Comparison of ENCODE assay signal across 8 cellular contexts in the genomic region with DNA sequence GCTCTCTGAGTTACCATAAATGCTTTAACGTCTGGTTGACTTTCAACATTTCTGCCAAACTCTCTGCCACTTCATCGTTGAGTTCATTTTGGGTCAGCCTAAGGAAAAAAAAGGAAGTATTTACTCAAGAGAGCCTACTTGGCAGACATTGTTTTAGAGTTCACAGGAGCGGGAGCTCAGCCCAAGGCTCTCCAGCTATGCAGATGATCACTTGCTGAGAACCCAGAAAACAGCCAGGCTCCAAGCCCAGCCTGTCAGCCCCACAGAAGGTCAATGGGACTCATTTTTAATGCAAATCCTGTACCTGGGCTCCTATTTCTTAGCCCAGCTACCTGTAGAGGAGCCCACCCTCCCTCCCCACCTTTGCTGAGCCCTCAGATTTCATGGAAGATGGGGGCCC. TPM values are rescaled to one million over a fixed set of nuclear protein-coding genes. Genes with fewer than 3 reads are reported as not detected.
A peak's percentile ranks its signal among the peaks of the same experiment; 100 is the strongest.
DNase-seq lines count a peak whose midpoint lies in the region; ATAC-seq lines count a peak whose summit lies in the region.

No MANE protein-coding gene starts in this region.

- H3K23ac ChIP-seq in mesenchymal stem cell (ENCODE audit: low read length in 2 of 2), result no peak overlapping the region

- H2AFZ ChIP-seq in mesenchymal stem cell (ENCODE audit: low read depth, low read length), result no peak overlapping the region

- intact Hi-C loops in aorta (cut with DNase I), result no loop called here

- H3K27ac ChIP-seq in mesenchymal stem cell (ENCODE audit: low read length, poor library complexity, severe bottlenecking) (no peak overlapping the region), aorta (ENCODE audit: low read depth in 1 of 2, low read length in 2 of 2) (peak overlapping the region in 1 of 2 donors; percentile 67)

- H3K4me3 ChIP-seq in mesenchymal stem cell (ENCODE audit: insufficient read depth in 1 of 2, low read depth in 1 of 2, low read length in 2 of 2), result no peak overlapping the region
- no peak overlapping the region for H3K4me3 ChIP-seq in aorta (ENCODE audit: low read length in 2 of 2)

- peak overlapping the region; percentile 36 for H3K9ac ChIP-seq in mesenchymal stem cell (ENCODE audit: low read length)

- no peaks in the 10 kb centered on the region for H3K27me3 ChIP-seq in mesenchymal stem cell (ENCODE audit: control insufficient read depth in 1 of 2, insufficient read depth in 1 of 2, low read length in 2 of 2)
- no peaks in the 10 kb centered on the region for H3K27me3 ChIP-seq in aorta (ENCODE audit: control insufficient read depth in 1 of 2, insufficient read depth in 2 of 2, low read length in 1 of 2)

- H3K27ac Mint-ChIP-seq in activated CD8-positive, alpha-beta memory T cell treated with anti-CD3 and anti-CD28 coated beads, Interleukin-2, amount 10 ng/mL, durations not matched to agents 7 days and 5 days, result no peak overlapping the region

- ATAC-seq in activated CD8-positive, alpha-beta memory T cell treated with anti-CD3 and anti-CD28 coated beads, Interleukin-2, amount 10 ng/mL, durations not matched to agents 7 days and 5 days, result no peak
- peak; percentile 86 for ATAC-seq in aorta (ENCODE audit: low FRiP score)
- no peak for ATAC-seq in HG02610 (IDR thresholded peaks at IDR 0.05; ENCODE audit: unreplicated experiment)

- no peak overlapping the region for H3K4me2 ChIP-seq in mesenchymal stem cell (ENCODE audit: low read length, poor library complexity, severe bottlenecking)

- no peak overlapping the region for H2BK12ac ChIP-seq in mesenchymal stem cell (ENCODE audit: low read length in 2 of 2)

- CTCF ChIA-PET in activated CD8-positive, alpha-beta memory T cell treated with anti-CD3 and anti-CD28 coated beads, Interleukin-2, amount 10 ng/mL, durations not matched to agents 7 days and 5 days (lab: Charles Lee), result no interaction called here

- H2AK5ac ChIP-seq in mesenchymal stem cell (ENCODE audit: low read length, severe bottlenecking), result no peak overlapping the region

- no peak overlapping the region for H3K18ac ChIP-seq in mesenchymal stem cell (ENCODE audit: low read depth in 1 of 2, low read length in 2 of 2)

- H3K36me3 ChIP-seq in mesenchymal stem cell (ENCODE audit: control insufficient read depth in 1 of 2, insufficient read depth in 2 of 2, low read depth in 1 of 2, low read length in 2 of 2), result peaks cover 16 to 88% of the 10 kb centered on the region in 2 experiments
- H3K36me3 ChIP-seq in aorta (ENCODE audit: control insufficient read depth in 1 of 2, insufficient read depth in 2 of 2, low read length in 1 of 2), result peaks cover 0 to 1% of the 10 kb centered on the region in 2 donors

- no peak overlapping the region for H4K91ac ChIP-seq in mesenchymal stem cell (ENCODE audit: low read length)

- H3K79me1 ChIP-seq in mesenchymal stem cell (replicated peaks; ENCODE audit: low read length, poor library complexity, severe bottlenecking), result no peaks in the 10 kb centered on the region

- H3K4me1 Mint-ChIP-seq in activated CD8-positive, alpha-beta memory T cell treated with anti-CD3 and anti-CD28 coated beads, Interleukin-2, amount 10 ng/mL, durations not matched to agents 7 days and 5 days, result peaks cover 9% of the 10 kb centered on the region

- WGBS in mesenchymal stem cell, result 59% methylated on average over 3 of the region's 3 CpGs
- WGBS in aorta, 2 donors, result 0 to 4% methylated on average over 3 of the region's 3 CpGs

- H4K8ac ChIP-seq in mesenchymal stem cell (ENCODE audit: low read length), result no peak overlapping the region

- H3K4ac ChIP-seq in mesenchymal stem cell (ENCODE audit: low read depth in 1 of 2, low read length in 2 of 2), result no peak overlapping the region

- H2BK15ac ChIP-seq in mesenchymal stem cell (ENCODE audit: low read depth, poor library complexity, severe bottlenecking), result no peak overlapping the region

- H3K36me3 Mint-ChIP-seq in activated CD8-positive, alpha-beta memory T cell treated with anti-CD3 and anti-CD28 coated beads, Interleukin-2, amount 10 ng/mL, durations not matched to agents 7 days and 5 days, result peaks cover 50% of the 10 kb centered on the region

- H3K4me1 ChIP-seq in mesenchymal stem cell (ENCODE audit: control insufficient read depth, insufficient read depth, low read depth, low read length), result peaks cover 2% of the 10 kb centered on the region
- H3K4me1 ChIP-seq in aorta (ENCODE audit: control insufficient read depth in 1 of 2, insufficient read depth in 2 of 2, low read length in 2 of 2), result peaks cover 2 to 6% of the 10 kb centered on the region in 2 donors

- no peak overlapping the region for H2BK5ac ChIP-seq in mesenchymal stem cell (ENCODE audit: low read depth, low read length, poor library complexity, severe bottlenecking)

- peak; percentile 4 for DNase-seq in activated CD8-positive, alpha-beta memory T cell treated with anti-CD3 and anti-CD28 coated beads, Interleukin-2, amount 10 ng/mL, durations not matched to agents 7 days and 5 days
- DNase-seq in activated CD8-positive, alpha-beta memory T cell treated with anti-CD3 and anti-CD28 coated beads, Interleukin-2, amount 50 U/mL, for 4 hours, result no peak
- DNase-seq in dedifferentiated amniotic fluid mesenchymal stem cell (ENCODE audit: extremely low spot score) (peak; percentile 54), mesenchymal stem cell (peak; percentile 6), aorta (peak; percentile 80 to 84), HuH-7.5 (ENCODE audit: low spot score) (no peak), NCI-H526 (lab: John Stamatoyannopoulos, UW) (no peak)

- no peaks in the 10 kb centered on the region for H3K27me3 Mint-ChIP-seq in activated CD8-positive, alpha-beta memory T cell treated with anti-CD3 and anti-CD28 coated beads, Interleukin-2, amount 10 ng/mL, durations not matched to agents 7 days and 5 days

- H3K9me3 ChIP-seq in mesenchymal stem cell (ENCODE audit: control insufficient read depth, low read length) (no peaks in the 10 kb centered on the region), aorta (ENCODE audit: control insufficient read depth, low read length) (no peaks in the 10 kb centered on the region)

- no peak overlapping the region for H3K4me3 Mint-ChIP-seq in activated CD8-positive, alpha-beta memory T cell treated with anti-CD3 and anti-CD28 coated beads, Interleukin-2, amount 10 ng/mL, durations not matched to agents 7 days and 5 days

- no peak overlapping the region for H2BK120ac ChIP-seq in mesenchymal stem cell (ENCODE audit: low read depth, low read length)

- H3K9me3 Mint-ChIP-seq in activated CD8-positive, alpha-beta memory T cell treated with anti-CD3 and anti-CD28 coated beads, Interleukin-2, amount 10 ng/mL, durations not matched to agents 7 days and 5 days (ENCODE audit: low read depth), result no peaks in the 10 kb centered on the region

- no peak overlapping the region for H3K14ac ChIP-seq in mesenchymal stem cell (ENCODE audit: low read length in 2 of 2)

RNA-seq across cellular contexts. Expression of a gene that starts 45.5 kb away (rescaled TPM):
- total RNA-seq in activated CD8-positive, alpha-beta memory T cell treated with anti-CD3 and anti-CD28 coated beads, Interleukin-2, amount 10 ng/mL, durations not matched to agents 7 days and 5 days, result 10 to 100 TPM; 20.8 to 36.9 TPM
- polyA plus RNA-seq in mesenchymal stem cell (2013, experiment 1 of 2), result 1.1 TPM
- 1.1 TPM for polyA plus RNA-seq in mesenchymal stem cell (2013, experiment 2 of 2)
- total RNA-seq in aorta, result 10 to 100 TPM; 18.5 to 38.4 TPM
- polyA plus RNA-seq in aorta, result 10 to 100 TPM in 1 of 2 donors, 1 to 10 TPM in 1; 2.4 to 19.9 TPM

Comparison
In these comparisons a context has a peak if more than half of its experiments do, and no peak if none do; other contexts are left out.
1. DNase-seq: peak in activated CD8-positive, alpha-beta memory T cell treated with anti-CD3 and anti-CD28 coated beads, Interleukin-2, amount 10 ng/mL, durations not matched to agents 7 days and 5 days (single experiment), dedifferentiated amniotic fluid mesenchymal stem cell (single experiment), mesenchymal stem cell (single experiment) and aorta (2 of 2); none in activated CD8-positive, alpha-beta memory T cell treated with anti-CD3 and anti-CD28 coated beads, Interleukin-2, amount 50 U/mL, for 4 hours (single experiment), HuH-7.5 (single experiment) and NCI-H526 (0 of 2).